Comparison of ENCODE assay signal across 16 cellular contexts in genomic region chr7:18426564-18427226, GRCh38.
A peak's percentile ranks its signal among the peaks of the same experiment; 100 is the strongest.
DNase-seq lines count a peak whose midpoint lies in the region; ATAC-seq and TF ChIP-seq lines count a peak whose summit lies in the region.
"Had no signal": no experiment of that assay in that cellular context is flagged by ENCODE, and none has a peak within 500 bp of the region (broad histone marks: within the 10 kb centered on the region; RNA-seq: fewer than 3 reads in every experiment).

No MANE protein-coding gene starts in this region.

- no peaks in the 10 kb centered on the region for H3K9me3 ChIP-seq in hepatocyte (ENCODE audit: low read depth)

- CTCF ChIA-PET in activated CD4-positive, alpha-beta T cell treated with anti-CD3 and anti-CD28 coated beads for 36 hours (lab: Charles Lee), result no interaction called here

- in situ Hi-C loops in KBM-7 (cut with MboI; ENCODE audit: low pct_unique_long_range_greater_than_20kb, low sequenced_read_pairs) (no loop called here), GM13976 (cut with MboI; ENCODE audit: low sequenced_read_pairs, unreplicated experiment) (no loop called here)

- peak overlapping the region; percentile 49 for H2AFZ ChIP-seq in hepatocyte

- H3K9me2 ChIP-seq in hepatocyte (replicated peaks; ENCODE audit: insufficient read depth), result no peaks in the 10 kb centered on the region

- H3K36me3 Mint-ChIP-seq in activated CD4-positive, alpha-beta T cell treated with anti-CD3 and anti-CD28 coated beads for 36 hours (ENCODE audit: low read depth), result no peaks in the 10 kb centered on the region
- H3K36me3 Mint-ChIP-seq: T-cell had no signal

- peak overlapping the region; percentile 21 for H3K27ac ChIP-seq in hepatocyte

- H3K4me1 Mint-ChIP-seq in activated CD4-positive, alpha-beta T cell treated with anti-CD3 and anti-CD28 coated beads for 36 hours, result no peaks in the 10 kb centered on the region
- H3K4me1 Mint-ChIP-seq: T-cell had no signal

- no peaks in the 10 kb centered on the region for H3K9me3 Mint-ChIP-seq in activated CD4-positive, alpha-beta T cell treated with anti-CD3 and anti-CD28 coated beads for 36 hours (ENCODE audit: low read depth)
- H3K9me3 Mint-ChIP-seq: activated T-helper 2 cell treated with anti-CD3 and anti-CD28 coated beads, Interferon-gamma antibody, Interleukin-2, Interleukin-4, amounts not matched to agents 10 μg/mL and 5 μg/mL and 100 μg/mL, durations not matched to agents 14 hours and 24 hours and 36 hours; T-cell had no signal

- H3K36me3 ChIP-seq in hepatocyte (replicated peaks; ENCODE audit: insufficient read depth, low read depth), result no peaks in the 10 kb centered on the region

- TF ChIP-seq CTCF in hepatocyte (IDR thresholded peaks at IDR 0.05; ENCODE audit: poor library complexity) (no peak), GM13976 (IDR thresholded peaks at IDR 0.05; ENCODE audit: borderline replicate concordance, control extremely low read depth, extremely low read depth, insufficient read depth, missing control alignments) (no peak)

- ATAC-seq in activated CD4-positive, alpha-beta T cell treated with anti-CD3 and anti-CD28 coated beads for 36 hours, result no peak
- no peak for ATAC-seq in GM18867 (IDR thresholded peaks at IDR 0.05; ENCODE audit: unreplicated experiment)
- ATAC-seq: HCT116, T-cell had no signal

- DNase-seq in activated CD4-positive, alpha-beta T cell treated with anti-CD3 and anti-CD28 coated beads for 36 hours, result no peak
- DNase-seq in activated CD4-positive, alpha-beta T cell treated with anti-CD3 and anti-CD28 coated beads, Interleukin-2, amount 50 U/mL, for 48 hours, result no peak
- DNase-seq in amniotic epithelial cell (ENCODE audit: low read depth) (peak; percentile 22), hepatocyte (ENCODE audit: low spot score) (no peak), KBM-7 (no peak), NCI-H1092 (lab: John Stamatoyannopoulos, UW) (no peak), GM13976 (ENCODE audit: low spot score) (no peak)
- DNase-seq: activated CD4-positive, alpha-beta T cell treated with anti-CD3 and anti-CD28 coated beads, Interleukin-2, amount 50 U/mL, for 1 hour; caudate nucleus; naive B cell; NCI-H2029 treated with DMSO at 0.1 percent for 48 hours; T-cell had no signal

- no peak overlapping the region for H3K4me2 ChIP-seq in hepatocyte

- no peaks in the 10 kb centered on the region for H3K79me2 ChIP-seq in hepatocyte

- no peak overlapping the region for H3K4me3 ChIP-seq in hepatocyte
- H3K4me3 ChIP-seq: skin epidermis had no signal

- H3K27ac Mint-ChIP-seq in activated CD4-positive, alpha-beta T cell treated with anti-CD3 and anti-CD28 coated beads for 36 hours, result peak overlapping the region; percentile 33
- H3K27ac Mint-ChIP-seq: activated T-helper 2 cell treated with anti-CD3 and anti-CD28 coated beads, Interferon-gamma antibody, Interleukin-2, Interleukin-4, amounts not matched to agents 10 μg/mL and 5 μg/mL and 100 μg/mL, durations not matched to agents 14 hours and 24 hours and 36 hours; T-cell had no signal

- H3K27me3 ChIP-seq in hepatocyte, result no peaks in the 10 kb centered on the region

- POLR2A ChIA-PET in activated CD4-positive, alpha-beta T cell treated with anti-CD3 and anti-CD28 coated beads for 36 hours (lab: Charles Lee), result no interaction called here

- 45% methylated on average over 1 of the region's 1 CpG for WGBS in hepatocyte (ENCODE audit: low lambda C conversion rate, missing lambda C conversion rate)

- no peak overlapping the region for H3K4me3 Mint-ChIP-seq in activated CD4-positive, alpha-beta T cell treated with anti-CD3 and anti-CD28 coated beads for 36 hours
- H3K4me3 Mint-ChIP-seq: naive B cell, T-cell had no signal

- intact Hi-C loops in activated CD4-positive, alpha-beta T cell treated with anti-CD3 and anti-CD28 coated beads for 36 hours (cut with DNase I, micrococcal nuclease), result no loop called here

- no peaks in the 10 kb centered on the region for H3K27me3 Mint-ChIP-seq in activated CD4-positive, alpha-beta T cell treated with anti-CD3 and anti-CD28 coated beads for 36 hours
- H3K27me3 Mint-ChIP-seq: naive B cell had no signal

- peaks cover 15% of the 10 kb centered on the region for H3K4me1 ChIP-seq in hepatocyte (ENCODE audit: insufficient read depth)

- no peaks in the 10 kb centered on the region for H4K20me1 ChIP-seq in hepatocyte (ENCODE audit: insufficient read depth, poor library complexity, severe bottlenecking)
